10 cellular contexts compared by ENCODE assay signal in genomic region chr15:77508541-77509505, GRCh38.
DNase-seq lines count a peak whose midpoint lies in the region; ATAC-seq and TF ChIP-seq lines count a peak whose summit lies in the region.
"Had no signal": no experiment of that assay in that cellular context is flagged by ENCODE, and none has a peak within 500 bp of the region (broad histone marks: within the 10 kb centered on the region; RNA-seq: fewer than 3 reads in every experiment).

No MANE protein-coding gene starts in this region.

- H3K36me3 Mint-ChIP-seq in T-helper 1 cell treated with Interleukin-12 subunit alpha and Interleukin-12 subunit beta and Interleukin-4 antibody, amounts not matched to agents 30 μg/mL and 1 μg/mL, for 36 hours (ENCODE audit: low read depth): no peaks in the 10 kb centered on the region

- H3K4ac ChIP-seq in mesendoderm (ENCODE audit: low read depth, low read length): no peak overlapping the region

- no peak overlapping the region for H4K8ac ChIP-seq in mesendoderm (ENCODE audit: low read depth, low read length)

- H3K9me3 ChIP-seq in transverse colon: no peaks in the 10 kb centered on the region

- no CpG with 5 or more reads among the region's 8 CpGs for WGBS in mesendoderm (ENCODE audit: extremely low coverage, insufficient coverage, low lambda C conversion rate)
- 78% methylated on average over 8 of the region's 8 CpGs; no CpG with 5 or more reads in 1 of the 2 donors for WGBS in transverse colon (ENCODE audit: low coverage in 1 of 2), 2 donors

- H3K27me3 Mint-ChIP-seq in T-helper 1 cell treated with Interleukin-12 subunit alpha and Interleukin-12 subunit beta and Interleukin-4 antibody, amounts not matched to agents 30 μg/mL and 1 μg/mL, for 36 hours (ENCODE audit: low read depth): no peaks in the 10 kb centered on the region

- no peak overlapping the region for H3K18ac ChIP-seq in mesendoderm (ENCODE audit: low read length)

- no peak for DNase-seq in T-helper 1 cell
- DNase-seq in dorsolateral prefrontal cortex: no peak
- DNase-seq in mesendoderm: no peak
- DNase-seq in transverse colon: no peak
- DNase-seq in activated CD8-positive, alpha-beta memory T cell treated with anti-CD3 and anti-CD28 coated beads, Interleukin-2, amount 50 U/mL, for 48 hours: no peak
- DNase-seq: activated CD8-positive, alpha-beta memory T cell treated with anti-CD3 and anti-CD28 coated beads for 24 hours; stimulated activated CD4-positive, alpha-beta T cell treated with anti-CD3 and anti-CD28 coated beads, Interleukin-4, amount 100 ng/mL, for 4 hours had no signal

- ATAC-seq in GM18511 (IDR thresholded peaks at IDR 0.05; ENCODE audit: unreplicated experiment) (no peak), GM19463 (IDR thresholded peaks at IDR 0.05; ENCODE audit: unreplicated experiment) (no peak)

- intact Hi-C loops in dorsolateral prefrontal cortex (cut with DNase I) (loop anchor here in 1 of 2 donors (2.0 kb wide), 1 partner anchor 32 kb away; no protein-coding TSS in a partner anchor), transverse colon (cut with DNase I; ENCODE audit: low total_unique reads) (loop anchor here (10.0 kb wide), 1 partner anchor 324 kb away; no protein-coding TSS in a partner anchor)

- no peaks in the 10 kb centered on the region for H3K79me1 ChIP-seq in mesendoderm (ENCODE audit: low read length)

- H3K79me2 ChIP-seq in mesendoderm (ENCODE audit: control insufficient read depth, insufficient read depth, low read length): no peaks in the 10 kb centered on the region

- H3K36me3 ChIP-seq in mesendoderm (ENCODE audit: control insufficient read depth, insufficient read depth, low read length) (no peaks in the 10 kb centered on the region), transverse colon (no peaks in the 10 kb centered on the region)

- no peak overlapping the region for H3K23ac ChIP-seq in mesendoderm (ENCODE audit: low read length)

- no peak overlapping the region for H2AK5ac ChIP-seq in mesendoderm (ENCODE audit: low read length)

- TF ChIP-seq CTCF in dorsolateral prefrontal cortex (IDR thresholded peaks at IDR 0.05 in 54 of 56, conservative IDR thresholded peaks at IDR 0.05 in 2 of 56; ENCODE audit: low read depth in 1 of 56, partially characterized antibody in 56 of 56): no peak
- no peak for TF ChIP-seq CTCF in transverse colon (IDR thresholded peaks at IDR 0.05)

- no peak overlapping the region for H3K4me2 ChIP-seq in mesendoderm (ENCODE audit: low read length)

- TF ChIP-seq POLR2A in transverse colon (IDR thresholded peaks at IDR 0.05): no peak

- peak overlapping the region; percentile 66 for H4K5ac ChIP-seq in mesendoderm (ENCODE audit: low read length)

- in situ Hi-C loops in transverse colon (cut with MboI; ENCODE audit: low pct_ligation_motif_present in 1 of 4, low pct_unique_long_range_greater_than_20kb in 1 of 4, low sequenced_read_pairs in 3 of 4): no loop called here

- TF ChIP-seq EP300 in transverse colon (IDR thresholded peaks at IDR 0.05; ENCODE audit: low read depth): no peak

- H3K27me3 ChIP-seq in dorsolateral prefrontal cortex (no peaks in the 10 kb centered on the region), mesendoderm (ENCODE audit: insufficient read depth, low read length, poor library complexity) (no peaks in the 10 kb centered on the region), transverse colon (no peaks in the 10 kb centered on the region)

- no peak overlapping the region for H2BK15ac ChIP-seq in mesendoderm (replicated peaks; ENCODE audit: low read depth)

- H3K4me1 ChIP-seq in mesendoderm (ENCODE audit: control insufficient read depth, low read depth, low read length) (no peaks in the 10 kb centered on the region), transverse colon (peaks cover 4 to 33% (median 29%) of the 10 kb centered on the region in 4 donors)

- peaks cover 10% of the 10 kb centered on the region for H3K4me1 Mint-ChIP-seq in T-helper 1 cell treated with Interleukin-12 subunit alpha and Interleukin-12 subunit beta and Interleukin-4 antibody, amounts not matched to agents 30 μg/mL and 1 μg/mL, for 36 hours (ENCODE audit: low read depth)

- peak overlapping the region; percentile 7 for H3K27ac Mint-ChIP-seq in T-helper 1 cell treated with Interleukin-12 subunit alpha and Interleukin-12 subunit beta and Interleukin-4 antibody, amounts not matched to agents 30 μg/mL and 1 μg/mL, for 36 hours

- no peak overlapping the region for H2BK5ac ChIP-seq in mesendoderm (ENCODE audit: low read length)

- H3K56ac ChIP-seq in mesendoderm (ENCODE audit: low read length): no peak overlapping the region

- H3K27ac ChIP-seq in dorsolateral prefrontal cortex: peak overlapping the region; percentile 36 to 99 (median 93)
- no peak overlapping the region for H3K27ac ChIP-seq in mesendoderm (ENCODE audit: low read depth, low read length)
- H3K27ac ChIP-seq in transverse colon: peak overlapping the region; percentile 47 to 71 (median 54)

- H3K4me3 Mint-ChIP-seq in T-helper 1 cell treated with Interleukin-12 subunit alpha and Interleukin-12 subunit beta and Interleukin-4 antibody, amounts not matched to agents 30 μg/mL and 1 μg/mL, for 36 hours: peak overlapping the region; percentile 52

- H3K4me3 ChIP-seq in dorsolateral prefrontal cortex: peak overlapping the region in 2 of 59 donors; percentile 4 to 31
- no peak overlapping the region for H3K4me3 ChIP-seq in mesendoderm (ENCODE audit: low read length)
- no peak overlapping the region for H3K4me3 ChIP-seq in transverse colon

- no peaks in the 10 kb centered on the region for H3K9me3 Mint-ChIP-seq in T-helper 1 cell treated with Interleukin-12 subunit alpha and Interleukin-12 subunit beta and Interleukin-4 antibody, amounts not matched to agents 30 μg/mL and 1 μg/mL, for 36 hours

- H2BK120ac ChIP-seq in mesendoderm (ENCODE audit: low read depth, low read length): no peak overlapping the region

- H3K9ac ChIP-seq in mesendoderm (ENCODE audit: low read length): no peak overlapping the region
